In the genomic region with DNA sequence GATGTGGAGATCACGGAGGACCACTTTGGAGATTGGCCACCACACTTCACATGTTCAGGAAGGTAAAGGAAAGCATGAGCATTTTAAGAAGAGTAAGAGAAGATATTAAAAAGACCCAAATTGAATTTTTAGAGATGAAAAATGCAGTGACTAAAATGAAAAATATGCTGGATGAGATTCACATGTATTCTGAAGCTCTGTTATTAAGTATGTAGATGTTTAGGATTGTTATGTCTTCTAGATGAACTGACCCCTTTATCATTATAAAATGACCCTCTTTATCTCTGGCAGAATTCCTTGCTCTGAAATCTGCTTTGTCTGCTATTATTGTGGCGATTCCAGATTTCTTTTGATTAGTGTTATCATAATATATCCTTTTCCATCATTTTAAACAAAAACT, we compare ENCODE assay signal across 18 cellular contexts. TPM values are rescaled to one million over a fixed set of nuclear protein-coding genes. Genes with fewer than 3 reads are reported as not detected.
A peak's percentile ranks its signal among the peaks of the same experiment; 100 is the strongest.
DNase-seq lines count a peak whose midpoint lies in the region; ATAC-seq and TF ChIP-seq lines count a peak whose summit lies in the region.
"Had no signal": no experiment of that assay in that cellular context is flagged by ENCODE, and none has a peak within 500 bp of the region (broad histone marks: within the 10 kb centered on the region; RNA-seq: fewer than 3 reads in every experiment).

No MANE protein-coding gene starts in this region.

- TF ChIP-seq EP300 in sigmoid colon (IDR thresholded peaks at IDR 0.05) = no peak

- no peak for ATAC-seq in CD4-positive, alpha-beta T cell (ENCODE audit: poor library complexity)

- peak overlapping the region; percentile 72 for H3K27ac Mint-ChIP-seq in activated T-helper 2 cell treated with anti-CD3 and anti-CD28 coated beads, Interferon-gamma antibody, Interleukin-2, Interleukin-4, amounts not matched to agents 10 μg/mL and 5 μg/mL and 100 μg/mL, durations not matched to agents 14 hours and 24 hours and 36 hours
- no peak overlapping the region for H3K27ac Mint-ChIP-seq in CD4-positive, alpha-beta T cell

- TF ChIP-seq CTCF in coronary artery (IDR thresholded peaks at IDR 0.05) = no peak
- no peak for TF ChIP-seq CTCF in sigmoid colon (IDR thresholded peaks at IDR 0.05)
- TF ChIP-seq CTCF in mammary epithelial cell (conservative IDR thresholded peaks at IDR 0.05 in 1 of 2, IDR thresholded peaks at IDR 0.05 in 1 of 2; ENCODE audit: extremely low read depth in 1 of 2, insufficient read depth in 1 of 2, low read depth in 1 of 2, low read length in 2 of 2) = no peak
- no peak for TF ChIP-seq CTCF in BE2C (IDR thresholded peaks at IDR 0.05; ENCODE audit: low read depth, low read length)
- TF ChIP-seq CTCF in CD4-positive, alpha-beta T cell (IDR thresholded peaks at IDR 0.05) = no peak

- no peaks in the 10 kb centered on the region for H3K27me3 ChIP-seq in sigmoid colon
- no peaks in the 10 kb centered on the region for H3K27me3 ChIP-seq in mammary epithelial cell (ENCODE audit: insufficient read depth, low read length)
- H3K27me3 ChIP-seq in BE2C = no peaks in the 10 kb centered on the region
- no peaks in the 10 kb centered on the region for H3K27me3 ChIP-seq in CD4-positive, alpha-beta T cell (ENCODE audit: control insufficient read depth, insufficient read depth, low read length)

- H3K4me3 ChIP-seq in coronary artery (no peak overlapping the region), sigmoid colon (no peak overlapping the region), mammary epithelial cell (replicated peaks in 1 of 3; ENCODE audit: insufficient read depth in 1 of 3, low read depth in 2 of 3, low read length in 3 of 3) (no peak overlapping the region), BE2C (ENCODE audit: low read depth, low read length) (no peak overlapping the region)
- H3K4me3 ChIP-seq: PC-9, SK-N-MC had no signal

- POLR2A ChIA-PET in CD4-positive, alpha-beta T cell (lab: Charles Lee) = no interaction called here

- no peak overlapping the region for H3K4me2 ChIP-seq in mammary epithelial cell (ENCODE audit: insufficient read depth, low read depth, low read length)
- H3K4me2 ChIP-seq: KMS-11, PC-9 had no signal

- dilution Hi-C loops in mammary epithelial cell (cut with HindIII; ENCODE audit: low sequenced_read_pairs) = no loop called here

- H3K79me2 ChIP-seq in mammary epithelial cell (ENCODE audit: insufficient read depth, low read length) = no peaks in the 10 kb centered on the region

- CTCF ChIA-PET in mammary epithelial cell (lab: Charles Lee; ENCODE audit: low non-redundant PET) = no interaction called here
- CTCF ChIA-PET in CD4-positive, alpha-beta T cell (lab: Charles Lee) = no interaction called here

- no peak for TF ChIP-seq POLR2A in sigmoid colon (IDR thresholded peaks at IDR 0.05)

- no peaks in the 10 kb centered on the region for H3K9me3 Mint-ChIP-seq in activated T-helper 2 cell treated with anti-CD3 and anti-CD28 coated beads, Interferon-gamma antibody, Interleukin-2, Interleukin-4, amounts not matched to agents 10 μg/mL and 5 μg/mL and 100 μg/mL, durations not matched to agents 14 hours and 24 hours and 36 hours
- H3K9me3 Mint-ChIP-seq in CD4-positive, alpha-beta T cell = no peaks in the 10 kb centered on the region

- BruUV-seq in mammary epithelial cell (replicated peaks; lab: Mats Ljungman, UMichigan) = no TSS peak

- peaks cover 0 to 25% (median 0%) of the 10 kb centered on the region in 4 donors for H3K36me3 ChIP-seq in sigmoid colon
- no peaks in the 10 kb centered on the region for H3K36me3 ChIP-seq in mammary epithelial cell (ENCODE audit: insufficient read depth, low read length)
- no peaks in the 10 kb centered on the region for H3K36me3 ChIP-seq in BE2C

- H3K9ac ChIP-seq in mammary epithelial cell (ENCODE audit: insufficient read depth, low read length) = no peak overlapping the region
- H3K9ac ChIP-seq: KMS-11 had no signal

- no peak overlapping the region for H2AFZ ChIP-seq in mammary epithelial cell (ENCODE audit: low read depth, low read length)
- H2AFZ ChIP-seq: PC-9 had no signal

- H3K27me3 Mint-ChIP-seq in activated T-helper 2 cell treated with anti-CD3 and anti-CD28 coated beads, Interferon-gamma antibody, Interleukin-2, Interleukin-4, amounts not matched to agents 10 μg/mL and 5 μg/mL and 100 μg/mL, durations not matched to agents 14 hours and 24 hours and 36 hours (ENCODE audit: low read depth) = no peaks in the 10 kb centered on the region
- H3K27me3 Mint-ChIP-seq in CD4-positive, alpha-beta T cell = peaks cover 13% of the 10 kb centered on the region

- H3K4me1 ChIP-seq in sigmoid colon (peaks cover 0 to 18% (median 11%) of the 10 kb centered on the region in 4 donors), mammary epithelial cell (ENCODE audit: insufficient read depth, low read length) (no peaks in the 10 kb centered on the region), BE2C (no peaks in the 10 kb centered on the region)
- H3K4me1 ChIP-seq: Caco-2 had no signal

- H3K9me3 ChIP-seq in sigmoid colon (no peaks in the 10 kb centered on the region), mammary epithelial cell (replicated peaks; ENCODE audit: insufficient read depth, low read length) (no peaks in the 10 kb centered on the region), BE2C (no peaks in the 10 kb centered on the region)
- H3K9me3 ChIP-seq in CD4-positive, alpha-beta T cell (ENCODE audit: control insufficient read depth, low read length) = no peaks in the 10 kb centered on the region
- H3K9me3 ChIP-seq: Caco-2 had no signal

- H3K4me1 Mint-ChIP-seq in activated T-helper 2 cell treated with anti-CD3 and anti-CD28 coated beads, Interferon-gamma antibody, Interleukin-2, Interleukin-4, amounts not matched to agents 10 μg/mL and 5 μg/mL and 100 μg/mL, durations not matched to agents 14 hours and 24 hours and 36 hours (ENCODE audit: low read depth) = peaks cover 16% of the 10 kb centered on the region
- H3K4me1 Mint-ChIP-seq in CD4-positive, alpha-beta T cell (ENCODE audit: low read depth) = no peaks in the 10 kb centered on the region

- no peaks in the 10 kb centered on the region for H4K20me1 ChIP-seq in mammary epithelial cell (ENCODE audit: insufficient read depth, low read length)

- DNase-seq in GM03348 (ENCODE audit: low spot score) (peak; percentile 5), coronary artery (ENCODE audit: low spot score) (no peak), sigmoid colon (no peak), mammary epithelial cell (no peak), BE2C (no peak)
- no peak for DNase-seq in activated T-helper 2 cell treated with anti-CD3 and anti-CD28 coated beads, Interferon-gamma antibody, Interleukin-2, Interleukin-4, amounts not matched to agents 10 μg/mL and 5 μg/mL and 100 μg/mL, durations not matched to agents 14 hours and 24 hours and 36 hours (ENCODE audit: low spot score)
- DNase-seq in CD4-positive, alpha-beta T cell = no peak
- DNase-seq in NK-92 treated with Interleukin-12 subunit alpha and Interleukin-12 subunit beta, amount 100 ng/mL, for 24 hours (lab: John Stamatoyannopoulos, UW) = no peak
- DNase-seq: Caco-2, DMS153, NCI-H1436, NCI-H2029 treated with DMSO at 0.1 percent for 48 hours, NCI-H510A treated with DMSO at 0.1 percent for 48 hours, NCI-H82, PC-9 had no signal

- H3K36me3 Mint-ChIP-seq in activated T-helper 2 cell treated with anti-CD3 and anti-CD28 coated beads, Interferon-gamma antibody, Interleukin-2, Interleukin-4, amounts not matched to agents 10 μg/mL and 5 μg/mL and 100 μg/mL, durations not matched to agents 14 hours and 24 hours and 36 hours (ENCODE audit: low read depth) = peaks cover 19% of the 10 kb centered on the region
- no peaks in the 10 kb centered on the region for H3K36me3 Mint-ChIP-seq in CD4-positive, alpha-beta T cell (ENCODE audit: low read depth)

- in situ Hi-C loops in mammary epithelial cell (cut with MboI; ENCODE audit: low sequenced_read_pairs in 2 of 2) = no loop called here

- H3K27ac ChIP-seq in coronary artery (peak overlapping the region; percentile 16 to 66), sigmoid colon (peak overlapping the region in 3 of 4 donors; percentile 55 to 67 (median 59)), mammary epithelial cell (ENCODE audit: insufficient read depth, low read depth, low read length) (no peak overlapping the region)
- H3K27ac ChIP-seq in CD4-positive, alpha-beta T cell (ENCODE audit: low read depth, low read length) = no peak overlapping the region
- H3K27ac ChIP-seq: C4-2B, KMS-11, PC-9, SK-N-MC had no signal

- intact Hi-C loops in activated T-helper 2 cell treated with anti-CD3 and anti-CD28 coated beads, Interferon-gamma antibody, Interleukin-2, Interleukin-4, amounts not matched to agents 10 μg/mL and 5 μg/mL and 100 μg/mL, durations not matched to agents 14 hours and 24 hours and 36 hours (cut with micrococcal nuclease) = loop anchor here (1.0 kb wide), 1 partner anchor 24 kb away; no protein-coding TSS in a partner anchor
- intact Hi-C loops in sigmoid colon (cut with DNase I) = no loop called here
- intact Hi-C loops in mammary epithelial cell (cut with micrococcal nuclease) = no loop called here
- intact Hi-C loops in CD4-positive, alpha-beta T cell (cut with DNase I, micrococcal nuclease) = no loop called here

- 93 to 97% methylated on average over 2 of the region's 2 CpGs for WGBS in sigmoid colon, 2 donors
- 96% methylated on average over 2 of the region's 2 CpGs for WGBS in mammary epithelial cell (ENCODE audit: low coverage, missing lambda C conversion rate)

- H3K4me3 Mint-ChIP-seq in activated T-helper 2 cell treated with anti-CD3 and anti-CD28 coated beads, Interferon-gamma antibody, Interleukin-2, Interleukin-4, amounts not matched to agents 10 μg/mL and 5 μg/mL and 100 μg/mL, durations not matched to agents 14 hours and 24 hours and 36 hours (ENCODE audit: low read depth) = no peak overlapping the region
- H3K4me3 Mint-ChIP-seq in CD4-positive, alpha-beta T cell = no peak overlapping the region

RNA-seq across cellular contexts. Expression of a gene that starts 36.0 kb away (rescaled TPM):
- 67.7 and 71.6 TPM in 2 replicates for total RNA-seq in activated T-helper 2 cell treated with anti-CD3 and anti-CD28 coated beads, Interferon-gamma antibody, Interleukin-2, Interleukin-4, amounts not matched to agents 10 μg/mL and 5 μg/mL and 100 μg/mL, durations not matched to agents 14 hours and 24 hours and 36 hours
- total RNA-seq in sigmoid colon = 10 to 100 TPM; 15.1 to 32.1 (median 25.1) TPM
- polyA plus RNA-seq in sigmoid colon = 10 to 100 TPM; 11.7 to 27.6 (median 26.8) TPM
- 10 to 100 TPM; 15.6 to 16.2 TPM for total RNA-seq in mammary epithelial cell
- 7.7 TPM for polyA plus RNA-seq in mammary epithelial cell
- polyA minus RNA-seq in mammary epithelial cell = not detected
- 4.5 TPM for polyA plus RNA-seq in BE2C (2012; ENCODE audit: insufficient read depth, insufficient read length, low read depth)
- 1 to 10 TPM; 2.1 to 2.2 TPM for total RNA-seq in CD4-positive, alpha-beta T cell

Comparison
In these comparisons a context has a peak if more than half of its experiments do, and no peak if none do; other contexts are left out.
1. H3K27ac ChIP-seq: peak in coronary artery (2 of 2) and sigmoid colon (3 of 4); none in mammary epithelial cell (single experiment) and CD4-positive, alpha-beta T cell (single experiment).
2. RNA of a gene that starts 36.0 kb away (total RNA-seq): 67.7 to 71.6 TPM in activated T-helper 2 cell treated with anti-CD3 and anti-CD28 coated beads, Interferon-gamma antibody, Interleukin-2, Interleukin-4, amounts not matched to agents 10 μg/mL and 5 μg/mL and 100 μg/mL, durations not matched to agents 14 hours and 24 hours and 36 hours, 15.1 to 32.1 TPM in sigmoid colon and 15.6 to 16.2 TPM in mammary epithelial cell; 2.1 to 2.2 TPM in CD4-positive, alpha-beta T cell; every median in the first group is over 4 times any median in the second.